ENCODE assay signal across 30 cellular contexts in the genomic region with DNA sequence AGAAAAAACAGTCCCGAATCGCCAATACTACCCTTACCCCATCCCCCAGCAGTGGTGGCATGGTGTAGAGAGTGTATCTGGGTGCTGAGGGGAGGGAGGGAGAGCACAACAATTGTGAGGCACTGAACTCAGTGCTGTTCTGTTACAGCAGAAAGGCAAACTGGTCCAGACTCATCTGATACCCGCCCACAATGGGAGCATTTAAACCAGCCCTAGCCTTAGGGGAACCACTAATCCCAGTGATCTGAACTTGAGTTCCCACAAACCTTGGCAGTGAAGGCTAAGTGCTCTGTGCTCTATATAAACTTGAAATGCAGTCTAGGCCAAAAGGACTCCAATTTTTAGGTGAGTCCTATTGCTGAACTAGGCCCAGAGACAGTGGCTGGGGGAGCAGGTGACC.
"Had no signal": no experiment of that assay in that cellular context is flagged by ENCODE, and none has a peak within 500 bp of the region (broad histone marks: within the 10 kb centered on the region; RNA-seq: fewer than 3 reads in every experiment).

No MANE protein-coding gene starts in this region.

- H3K4me3 ChIP-seq: colonic mucosa, lung, mucosa of descending colon, neural progenitor cell, prostate gland, right atrium auricular region, smooth muscle cell, testis, tibial artery had no signal

- H3K4me1 ChIP-seq: colonic mucosa, neural progenitor cell, prostate gland, right atrium auricular region, testis, tibial artery had no signal

- H2AFZ ChIP-seq: neural progenitor cell had no signal

- H3K27me3 ChIP-seq: colonic mucosa, neural progenitor cell, right atrium auricular region, testis, tibial artery had no signal

- DNase-seq: colonic mucosa; effector CD8-positive, alpha-beta T cell; endodermal cell; erythroblast; foreskin fibroblast; hypothalamus; immature natural killer cell; kidney; mesenchymal stem cell; mucosa of descending colon; naive B cell; stimulated activated CD4-positive, alpha-beta T cell treated with anti-CD3 and anti-CD28 coated beads, Interleukin-12 subunit alpha, Interleukin-12 subunit beta, amount 100 ng/mL, for 4 hours; stimulated activated CD4-positive, alpha-beta T cell treated with anti-CD3 and anti-CD28 coated beads, Interleukin-1b, Interleukin-23, amount 100 ng/mL, for 48 hours; stimulated activated CD4-positive, alpha-beta T cell treated with anti-CD3 and anti-CD28 coated beads, Interleukin-4, amount 100 ng/mL, for 1 hour; stimulated activated naive CD4-positive, alpha-beta T cell treated with Interleukin-2 at 50 U/mL for 16 hours; substantia nigra; testis; tibial artery had no signal

- H3K27me3 Mint-ChIP-seq: dendritic cell treated with granulocyte-macrophage colony-stimulating factor and Interleukin-4, amounts not matched to agents 40 ng/mL and 50 ng/mL, for 4 days; naive B cell; type B pancreatic cell had no signal

- H3K36me3 Mint-ChIP-seq: immature natural killer cell; mesothelial cell of epicardium; naive B cell; neural progenitor cell; stimulated activated effector memory CD8-positive, alpha-beta T cell treated with anti-CD3 and anti-CD28 coated beads, Interleukin-12 subunit alpha, Interleukin-12 subunit beta, amount 100 ng/mL, for 72 hours; type B pancreatic cell had no signal

- FAIRE-seq: kidney had no signal

- H3K4me3 Mint-ChIP-seq: dendritic cell treated with granulocyte-macrophage colony-stimulating factor and Interleukin-4, amounts not matched to agents 40 ng/mL and 50 ng/mL, for 4 days; endodermal cell; immature natural killer cell; mesothelial cell of epicardium; naive B cell; nephron; neural progenitor cell; stimulated activated effector memory CD8-positive, alpha-beta T cell treated with anti-CD3 and anti-CD28 coated beads, Interleukin-12 subunit alpha, Interleukin-12 subunit beta, amount 100 ng/mL, for 72 hours; type B pancreatic cell had no signal

- H3K36me3 ChIP-seq: colonic mucosa, neural progenitor cell, prostate gland, right atrium auricular region, tibial artery had no signal

- H3K9me3 ChIP-seq: colonic mucosa, mucosa of descending colon, prostate gland, right atrium auricular region, testis, tibial artery had no signal

- H3K4me2 ChIP-seq: neural progenitor cell, smooth muscle cell had no signal

- ATAC-seq: left lobe of liver; mucosa of descending colon; sciatic nerve; stimulated activated effector memory CD8-positive, alpha-beta T cell treated with anti-CD3 and anti-CD28 coated beads, Interleukin-12 subunit alpha, Interleukin-12 subunit beta, amount 100 ng/mL, for 72 hours had no signal

- H3K27ac Mint-ChIP-seq: dendritic cell treated with granulocyte-macrophage colony-stimulating factor and Interleukin-4, amounts not matched to agents 40 ng/mL and 50 ng/mL, for 4 days; endodermal cell; immature natural killer cell; mesothelial cell of epicardium; nephron; neural progenitor cell; stimulated activated effector memory CD8-positive, alpha-beta T cell treated with anti-CD3 and anti-CD28 coated beads, Interleukin-12 subunit alpha, Interleukin-12 subunit beta, amount 100 ng/mL, for 72 hours; type B pancreatic cell had no signal

- H3K4me1 Mint-ChIP-seq: immature natural killer cell; naive B cell; nephron; neural progenitor cell; stimulated activated effector memory CD8-positive, alpha-beta T cell treated with anti-CD3 and anti-CD28 coated beads, Interleukin-12 subunit alpha, Interleukin-12 subunit beta, amount 100 ng/mL, for 72 hours had no signal

- H3K27ac ChIP-seq: colonic mucosa, neural progenitor cell, prostate gland, right atrium auricular region, testis, tibial artery had no signal

- H3K9ac ChIP-seq: neural progenitor cell had no signal

- H3K9me3 Mint-ChIP-seq: endodermal cell, neural progenitor cell, type B pancreatic cell had no signal
